29 cellular contexts compared by ENCODE assay signal in genomic region chr5:159897786-159898393, GRCh38. TPM values are rescaled to one million over a fixed set of nuclear protein-coding genes. Genes with fewer than 3 reads are reported as not detected.
DNase-seq lines count a peak whose midpoint lies in the region; ATAC-seq lines count a peak whose summit lies in the region.
"Had no signal": no experiment of that assay in that cellular context is flagged by ENCODE, and none has a peak within 500 bp of the region (broad histone marks: within the 10 kb centered on the region; RNA-seq: fewer than 3 reads in every experiment).

No MANE protein-coding gene starts in this region.

- no peaks in the 10 kb centered on the region for H4K20me1 ChIP-seq in GM23248 (ENCODE audit: insufficient read depth)

- H3K4me2 ChIP-seq in GM23248 (ENCODE audit: unreplicated experiment) (no peak overlapping the region), neuronal stem cell (ENCODE audit: insufficient read depth, low read length, poor library complexity, severe bottlenecking) (no peak overlapping the region)

- H2AFZ ChIP-seq in GM23248 (no peak overlapping the region), neuronal stem cell (ENCODE audit: low read length) (no peak overlapping the region)

- H3K36me3 ChIP-seq in GM23248 (ENCODE audit: low read depth) (no peaks in the 10 kb centered on the region), neuronal stem cell (replicated peaks in 1 of 2; ENCODE audit: control insufficient read depth in 2 of 2, insufficient read depth in 2 of 2, low read length in 2 of 2) (no peaks in the 10 kb centered on the region)
- H3K36me3 ChIP-seq: SJCRH30, uterus had no signal

- H3K9ac ChIP-seq in GM23248 (no peak overlapping the region), neuronal stem cell (ENCODE audit: low read depth, low read length, poor library complexity) (no peak overlapping the region)

- H3K4ac ChIP-seq in neuronal stem cell (ENCODE audit: low read length): no peak overlapping the region

- H3F3A ChIP-seq in GM23248 (ENCODE audit: insufficient read depth): no peaks in the 10 kb centered on the region

- no peak overlapping the region for H2BK15ac ChIP-seq in neuronal stem cell (ENCODE audit: low read length)

- DNase-seq in GM23248 (peak; percentile 28), NCI-H2029 treated with DMSO at 0.1 percent for 48 hours (lab: John Stamatoyannopoulos, UW) (peak; percentile 89), glomerular visceral epithelial cell (ENCODE audit: extremely low spot score) (peak; percentile 82), neuronal stem cell (ENCODE audit: low spot score) (no peak), NCI-H1694 (lab: John Stamatoyannopoulos, UW) (no peak), NCI-H2196 treated with DMSO at 0.1 percent for 48 hours (lab: John Stamatoyannopoulos, UW; ENCODE audit: unreplicated experiment) (no peak)
- no peak for DNase-seq in stimulated activated naive CD4-positive, alpha-beta T cell treated with Interleukin-2 at 50 U/mL for 16 hours (lab: John Stamatoyannopoulos, UW)
- DNase-seq: activated CD4-positive, alpha-beta T cell treated with anti-CD3 and anti-CD28 coated beads, Interleukin-2, amount 10 ng/mL, durations not matched to agents 7 days and 5 days; activated CD8-positive, alpha-beta memory T cell treated with anti-CD3 and anti-CD28 coated beads, Interleukin-2, amount 10 ng/mL, durations not matched to agents 7 days and 5 days; activated naive CD8-positive, alpha-beta T cell treated with anti-CD3 and anti-CD28 coated beads, Interleukin-2, amount 10 ng/mL, durations not matched to agents 7 days and 5 days; CD4-positive, alpha-beta memory T cell; DMS53; effector CD4-positive, alpha-beta T cell; erythroblast; foreskin melanocyte; hypothalamus; naive B cell; NCI-H146; NCI-H748 treated with DMSO at 0.1 percent for 48 hours; OCI-M1; stimulated activated CD4-positive, alpha-beta T cell treated with anti-CD3 and anti-CD28 coated beads, Interleukin-15, amount 100 ng/mL, for 24 hours; T-helper 17 cell; uterus had no signal

- no peaks in the 10 kb centered on the region for H3K27me3 ChIP-seq in GM23248 (replicated peaks; ENCODE audit: insufficient read depth)
- H3K27me3 ChIP-seq in neuronal stem cell (ENCODE audit: control insufficient read depth in 3 of 3, insufficient read depth in 3 of 3, low read depth in 1 of 3, low read length in 3 of 3): no peaks in the 10 kb centered on the region
- H3K27me3 ChIP-seq: uterus had no signal

- in situ Hi-C loops in GM23248 (cut with MboI): no loop called here

- H2BK5ac ChIP-seq in neuronal stem cell (ENCODE audit: low read length): no peak overlapping the region

- H3K9me3 ChIP-seq in GM23248 (ENCODE audit: low read depth) (no peaks in the 10 kb centered on the region), neuronal stem cell (replicated peaks in 1 of 2; ENCODE audit: control insufficient read depth in 2 of 2, insufficient read depth in 1 of 2, low read depth in 1 of 2, low read length in 2 of 2) (no peaks in the 10 kb centered on the region)
- H3K9me3 ChIP-seq: SJCRH30, uterus had no signal

- H3K79me2 ChIP-seq in GM23248 (ENCODE audit: insufficient read depth): no peaks in the 10 kb centered on the region

- H3K18ac ChIP-seq in neuronal stem cell (ENCODE audit: low read length): peak overlapping the region; percentile 23

- no peak for ATAC-seq in GM19328 (IDR thresholded peaks at IDR 0.05; ENCODE audit: unreplicated experiment)
- ATAC-seq: activated CD8-positive, alpha-beta memory T cell treated with anti-CD3 and anti-CD28 coated beads, Interleukin-2, amount 10 ng/mL, durations not matched to agents 7 days and 5 days; activated T-helper 17 cell treated with anti-CD3 and anti-CD28 coated beads, Interleukin-2, amount 50 U/mL, for 72 hours; HCT116; K562; T-helper 17 cell had no signal

- WGBS in GM23248 (ENCODE audit: low coverage in 1 of 2, low lambda C conversion rate in 2 of 2, missing lambda C conversion rate in 2 of 2), 2 experiments: 73 to 76% methylated on average over 6 of the region's 6 CpGs
- WGBS in neuronal stem cell (ENCODE audit: extremely low coverage in 2 of 2, insufficient read length in 2 of 2, insufficient replicate concordance in 1 of 2), 2 donors: no CpG with 5 or more reads among the region's 6 CpGs

- no peak overlapping the region for H2BK120ac ChIP-seq in neuronal stem cell (ENCODE audit: low read depth, low read length)

- H3K4me3 ChIP-seq in GM23248 (no peak overlapping the region), neuronal stem cell (ENCODE audit: low read length in 2 of 2) (no peak overlapping the region)
- H3K4me3 ChIP-seq: K562, SJCRH30, uterus had no signal

- H4K91ac ChIP-seq in neuronal stem cell (ENCODE audit: low read depth, low read length, poor library complexity): no peak overlapping the region

- no peak overlapping the region for H2AK5ac ChIP-seq in neuronal stem cell (ENCODE audit: low read depth, low read length)

- no peaks in the 10 kb centered on the region for H3K79me1 ChIP-seq in neuronal stem cell (ENCODE audit: low read depth, low read length)

- no peak overlapping the region for H3K14ac ChIP-seq in neuronal stem cell (ENCODE audit: low read length)

- H3K23ac ChIP-seq in neuronal stem cell (ENCODE audit: low read depth, low read length, poor library complexity): no peak overlapping the region

- H3K4me1 ChIP-seq in GM23248 (ENCODE audit: insufficient read depth): peaks cover 25% of the 10 kb centered on the region
- H3K4me1 ChIP-seq in neuronal stem cell (ENCODE audit: control insufficient read depth in 2 of 2, insufficient read depth in 1 of 2, low read depth in 1 of 2, low read length in 2 of 2): peaks cover 2 to 6% of the 10 kb centered on the region in 2 donors
- H3K4me1 ChIP-seq: uterus had no signal

- no peaks in the 10 kb centered on the region for H3K9me2 ChIP-seq in GM23248 (ENCODE audit: insufficient read depth)

- H4K8ac ChIP-seq in neuronal stem cell (ENCODE audit: low read depth, low read length): no peak overlapping the region

- no peak overlapping the region for H2BK12ac ChIP-seq in neuronal stem cell (ENCODE audit: low read length)

- no peak overlapping the region for H3K27ac ChIP-seq in GM23248
- no peak overlapping the region for H3K27ac ChIP-seq in neuronal stem cell (replicated peaks; ENCODE audit: low read length)
- H3K27ac ChIP-seq: SJCRH30, uterus, VCaP had no signal

RNA-seq across cellular contexts. Expression of gene ADRA1B, which starts 18.4 kb away (rescaled TPM):
- total RNA-seq in GM23248 (2014; rRNA removed; shearing (Covaris generic)): 0.32 and 0.63 TPM in 2 replicates
- 0.56 TPM in 1 of 2 replicates, not detected in the other for polyA plus RNA-seq in GM23248 (2016; fragmentation: Nextera tagmentation; extraction: Ambion mirVana)
- polyA plus RNA-seq in neuronal stem cell (2013, experiment 1 of 2): 0.14 TPM
- polyA plus RNA-seq in neuronal stem cell (2013, experiment 2 of 2): 0.18 TPM
- total RNA-seq: activated CD4-positive, alpha-beta T cell treated with anti-CD3 and anti-CD28 coated beads, Interleukin-2, amount 10 ng/mL, durations not matched to agents 7 days and 5 days; activated naive CD8-positive, alpha-beta T cell treated with anti-CD3 and anti-CD28 coated beads, Interleukin-2, amount 10 ng/mL, durations not matched to agents 7 days and 5 days; activated T-helper 17 cell treated with anti-CD3 and anti-CD28 coated beads, Interleukin-2, amount 50 U/mL, for 72 hours; CD4-positive, alpha-beta memory T cell; K562; SJCRH30; T-helper 17 cell had no signal
- polyA plus RNA-seq: CD4-positive, alpha-beta memory T cell; K562 had no signal

Comparison
In these comparisons a context has a peak if more than half of its experiments do, and no peak if none do; other contexts are left out.
1. DNase-seq: peak in GM23248 (single experiment), NCI-H2029 treated with DMSO at 0.1 percent for 48 hours (single experiment) and glomerular visceral epithelial cell (single experiment); none in neuronal stem cell (single experiment), NCI-H1694 (single experiment), stimulated activated naive CD4-positive, alpha-beta T cell treated with Interleukin-2 at 50 U/mL for 16 hours (single experiment) and NCI-H2196 treated with DMSO at 0.1 percent for 48 hours (single experiment).